In genomic region chr10:31242902-31243301, GRCh38 we compare ENCODE assay signal across 9 cellular contexts.
DNase-seq lines count a peak whose midpoint lies in the region; ATAC-seq and TF ChIP-seq lines count a peak whose summit lies in the region.
"Had no signal": no experiment of that assay in that cellular context is flagged by ENCODE, and none has a peak within 500 bp of the region (broad histone marks: within the 10 kb centered on the region; RNA-seq: fewer than 3 reads in every experiment).

No MANE protein-coding gene starts in this region.

- peak; percentile 67 for ATAC-seq in HG02885 (IDR thresholded peaks at IDR 0.05; ENCODE audit: poor library complexity, unreplicated experiment)
- ATAC-seq in mucosa of descending colon: no peak
- no peak for ATAC-seq in HG03457 (IDR thresholded peaks at IDR 0.05; ENCODE audit: unreplicated experiment)

- no peaks in the 10 kb centered on the region for H3K9me3 ChIP-seq in BE2C
- no peaks in the 10 kb centered on the region for H3K9me3 ChIP-seq in mucosa of descending colon

- no peaks in the 10 kb centered on the region for H3K27me3 ChIP-seq in BE2C
- H3K27me3 ChIP-seq: dorsolateral prefrontal cortex had no signal

- H3K4me1 ChIP-seq in BE2C (peaks cover 9% of the 10 kb centered on the region), mucosa of descending colon (ENCODE audit: low read depth) (no peaks in the 10 kb centered on the region)

- TF ChIP-seq CTCF in BE2C (IDR thresholded peaks at IDR 0.05; ENCODE audit: low read depth, low read length) (no peak), epithelial cell of esophagus (IDR thresholded peaks at IDR 0.05; ENCODE audit: insufficient read depth, low read depth, low read length, missing control alignments) (no peak), mucosa of descending colon (IDR thresholded peaks at IDR 0.05) (no peak)

- DNase-seq in BE2C (peak; percentile 82), epithelial cell of esophagus (ENCODE audit: low read depth) (peak; percentile 56), 8988T (no peak), mucosa of descending colon (no peak)
- peak; percentile 2 for DNase-seq in activated CD4-positive, CD25-positive, alpha-beta regulatory T cell treated with anti-CD3 and anti-CD28 coated beads, Interleukin-2, amount 50 U/mL, for 16 hours (ENCODE audit: low read depth, low spot score)
- peak; percentile 62 for DNase-seq in stimulated activated CD4-positive, alpha-beta T cell treated with anti-CD3 and anti-CD28 coated beads, Interleukin-2, amount 100 ng/mL, for 4 hours (ENCODE audit: low read depth)

- H3K4me3 ChIP-seq in BE2C (ENCODE audit: low read depth, low read length): no peak overlapping the region
- no peak overlapping the region for H3K4me3 ChIP-seq in epithelial cell of esophagus (ENCODE audit: low read length)
- no peak overlapping the region for H3K4me3 ChIP-seq in mucosa of descending colon
- H3K4me3 ChIP-seq: dorsolateral prefrontal cortex had no signal

- H3K36me3 ChIP-seq in BE2C (no peaks in the 10 kb centered on the region), mucosa of descending colon (ENCODE audit: low read depth) (no peaks in the 10 kb centered on the region)

- intact Hi-C loops in mucosa of descending colon (cut with DNase I, micrococcal nuclease): no loop called here

Comparison
In these comparisons a context has a peak if more than half of its experiments do, and no peak if none do; other contexts are left out.
1. DNase-seq: peak in BE2C (single experiment), activated CD4-positive, CD25-positive, alpha-beta regulatory T cell treated with anti-CD3 and anti-CD28 coated beads, Interleukin-2, amount 50 U/mL, for 16 hours (single experiment), epithelial cell of esophagus (single experiment) and stimulated activated CD4-positive, alpha-beta T cell treated with anti-CD3 and anti-CD28 coated beads, Interleukin-2, amount 100 ng/mL, for 4 hours (single experiment); none in 8988T (single experiment) and mucosa of descending colon (0 of 3).